Comparison of ENCODE assay signal across 1 cellular context in the genomic region with DNA sequence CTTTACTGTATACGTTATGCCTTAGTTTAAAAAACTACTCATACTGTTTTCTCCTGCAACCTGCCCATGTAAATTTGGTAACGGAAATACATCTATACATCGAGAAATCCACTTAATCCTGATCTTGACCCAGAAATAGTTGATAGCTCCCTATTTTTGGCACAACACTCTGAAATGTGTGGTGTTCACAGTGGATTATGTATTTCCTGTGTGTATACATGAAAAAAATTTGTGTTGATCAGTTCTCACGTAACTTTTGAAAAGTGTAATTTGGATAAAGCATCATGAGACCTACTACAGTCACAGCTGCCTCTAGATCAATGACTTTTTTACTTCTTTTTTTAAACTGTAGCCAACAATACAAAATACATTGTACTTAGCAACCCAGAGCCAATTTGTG.
TF ChIP-seq lines count a peak whose summit lies in the region.

No MANE protein-coding gene starts in this region.

TF ChIP-seq in HepG2, 621 proteins besides CTCF, POLR2A, EP300 and RAD21 (continued from another document):
- TF ChIP-seq USF2 (IDR thresholded peaks at IDR 0.05; ENCODE audit: low read depth, low read length) (no peak), USF2 (CRISPR knock-in tag; IDR thresholded peaks at IDR 0.05; ENCODE audit: borderline replicate concordance) (no peak), ZNF292 (CRISPR knock-in tag; IDR thresholded peaks at IDR 0.05; ENCODE audit: borderline replicate concordance, low read depth) (no peak), BRCA1 (CRISPR knock-in tag; IDR thresholded peaks at IDR 0.05) (no peak), KDM1A (CRISPR knock-in tag; IDR thresholded peaks at IDR 0.05) (no peak), WIZ (CRISPR knock-in tag; IDR thresholded peaks at IDR 0.05) (no peak), GATAD1 (CRISPR knock-in tag; IDR thresholded peaks at IDR 0.05) (no peak), SP1 (IDR thresholded peaks at IDR 0.05) (no peak), SP1 (CRISPR knock-in tag; IDR thresholded peaks at IDR 0.05) (no peak), ZNF512B (CRISPR knock-in tag; IDR thresholded peaks at IDR 0.05; ENCODE audit: borderline replicate concordance) (no peak), MLXIP (CRISPR knock-in tag; IDR thresholded peaks at IDR 0.05; ENCODE audit: borderline replicate concordance) (no peak)
TF ChIP-seq in HepG2: peak in this region for 0.
